21 cellular contexts compared by ENCODE assay signal in genomic region chr7:5210751-5211338, GRCh38.
"Had no signal": no experiment of that assay in that cellular context is flagged by ENCODE, and none has a peak within 500 bp of the region (broad histone marks: within the 10 kb centered on the region; RNA-seq: fewer than 3 reads in every experiment).

No MANE protein-coding gene starts in this region.

- H3K36me3 ChIP-seq: neural progenitor cell had no signal

- H3K27ac Mint-ChIP-seq: activated CD4-positive, alpha-beta T cell treated with anti-CD3 and anti-CD28 coated beads, Interleukin-2, amount 10 ng/mL, durations not matched to agents 7 days and 5 days; activated CD8-positive, alpha-beta T cell treated with anti-CD3 and anti-CD28 coated beads, Interleukin-2, amount 10 ng/mL, durations not matched to agents 7 days and 5 days; neural progenitor cell; stimulated activated effector memory CD8-positive, alpha-beta T cell treated with anti-CD3 and anti-CD28 coated beads, Interleukin-12 subunit alpha, Interleukin-12 subunit beta, amount 100 ng/mL, for 72 hours; T-cell had no signal

- H3K9me3 Mint-ChIP-seq: activated CD4-positive, alpha-beta T cell treated with anti-CD3 and anti-CD28 coated beads, Interleukin-2, amount 10 ng/mL, durations not matched to agents 7 days and 5 days; naive thymus-derived CD4-positive, alpha-beta T cell; neural progenitor cell; stimulated activated effector memory CD8-positive, alpha-beta T cell treated with anti-CD3 and anti-CD28 coated beads, Interleukin-12 subunit alpha, Interleukin-12 subunit beta, amount 100 ng/mL, for 72 hours; T-cell had no signal

- H3K4me3 ChIP-seq: body of pancreas, colonic mucosa, left ventricle myocardium inferior, neural progenitor cell, prostate gland, right atrium auricular region, smooth muscle cell, thoracic aorta, upper lobe of right lung had no signal

- H3K4me1 ChIP-seq: body of pancreas, colonic mucosa, neural progenitor cell, prostate gland, upper lobe of right lung had no signal

- DNase-seq: activated CD4-positive, alpha-beta T cell treated with anti-CD3 and anti-CD28 coated beads, Interleukin-2, amount 10 ng/mL, durations not matched to agents 7 days and 5 days; activated CD8-positive, alpha-beta T cell treated with anti-CD3 and anti-CD28 coated beads, Interleukin-2, amount 10 ng/mL, durations not matched to agents 7 days and 5 days; activated naive CD4-positive, alpha-beta T cell; body of pancreas; colonic mucosa; hypothalamus; left ventricle myocardium inferior; naive thymus-derived CD4-positive, alpha-beta T cell; stimulated activated CD4-positive, alpha-beta T cell treated with anti-CD3 and anti-CD28 coated beads, Interleukin-4, amount 100 ng/mL, for 24 hours; T-cell; T-helper 9 cell; upper lobe of right lung had no signal

- H3K9me3 ChIP-seq: body of pancreas, colonic mucosa, left ventricle myocardium inferior, prostate gland, right atrium auricular region, thoracic aorta, upper lobe of right lung had no signal

- ATAC-seq: activated CD4-positive, CD25-positive, alpha-beta regulatory T cell treated with anti-CD3 and anti-CD28 coated beads, Interleukin-2, amount 50 U/mL, for 24 hours; activated CD8-positive, alpha-beta T cell treated with anti-CD3 and anti-CD28 coated beads, Interleukin-2, amount 10 ng/mL, durations not matched to agents 7 days and 5 days; body of pancreas; naive thymus-derived CD4-positive, alpha-beta T cell; SK-N-SH treated with all-trans-retinoic acid at 6 μM for 48 hours; stimulated activated effector memory CD8-positive, alpha-beta T cell treated with anti-CD3 and anti-CD28 coated beads, Interleukin-12 subunit alpha, Interleukin-12 subunit beta, amount 100 ng/mL, for 72 hours; T-cell; upper lobe of right lung had no signal

- H3K4me2 ChIP-seq: neural progenitor cell, smooth muscle cell had no signal

- H3K4me3 Mint-ChIP-seq: activated CD4-positive, alpha-beta T cell treated with anti-CD3 and anti-CD28 coated beads, Interleukin-2, amount 10 ng/mL, durations not matched to agents 7 days and 5 days; activated CD8-positive, alpha-beta T cell treated with anti-CD3 and anti-CD28 coated beads, Interleukin-2, amount 10 ng/mL, durations not matched to agents 7 days and 5 days; naive thymus-derived CD4-positive, alpha-beta T cell; neural progenitor cell; stimulated activated effector memory CD8-positive, alpha-beta T cell treated with anti-CD3 and anti-CD28 coated beads, Interleukin-12 subunit alpha, Interleukin-12 subunit beta, amount 100 ng/mL, for 72 hours; T-cell had no signal

- H2AFZ ChIP-seq: neural progenitor cell had no signal

- H3K27me3 Mint-ChIP-seq: activated CD4-positive, alpha-beta T cell treated with anti-CD3 and anti-CD28 coated beads, Interleukin-2, amount 10 ng/mL, durations not matched to agents 7 days and 5 days; naive thymus-derived CD4-positive, alpha-beta T cell; T-cell had no signal

- H3K27ac ChIP-seq: body of pancreas, colonic mucosa, left ventricle myocardium inferior, neural progenitor cell, prostate gland, right atrium auricular region, thoracic aorta, upper lobe of right lung had no signal

- FAIRE-seq: frontal cortex had no signal

- H3K27me3 ChIP-seq: body of pancreas, colonic mucosa, neural progenitor cell, right atrium auricular region, upper lobe of right lung had no signal
